8 cellular contexts compared by ENCODE assay signal in genomic region chr2:96527052-96527964, GRCh38. TPM values are rescaled to one million over a fixed set of nuclear protein-coding genes. Genes with fewer than 3 reads are reported as not detected.
DNase-seq lines count a peak whose midpoint lies in the region; ATAC-seq and TF ChIP-seq lines count a peak whose summit lies in the region.

No MANE protein-coding gene starts in this region.

- TF ChIP-seq POLR2A in GM15510 (IDR thresholded peaks at IDR 0.05; ENCODE audit: borderline replicate concordance, extremely low read depth, insufficient read length), result peak; percentile 39

- H3K4me1 Mint-ChIP-seq in IgD-negative memory B cell, result peaks cover 17 to 39% (median 28%) of the 10 kb centered on the region in 3 donors

- H3K9me3 Mint-ChIP-seq in IgD-negative memory B cell, result no peaks in the 10 kb centered on the region

- peak overlapping the region; percentile 81 to 93 (median 88) for H3K4me3 Mint-ChIP-seq in IgD-negative memory B cell

- peak overlapping the region in 2 of 3 donors; percentile 60 to 88 for H3K27ac Mint-ChIP-seq in IgD-negative memory B cell

- peak; percentile 29 for DNase-seq in activated effector memory CD4-positive, alpha-beta T cell treated with Interleukin-2 at 50 U/mL for 16 hours
- peak; percentile 49 for DNase-seq in hepatic stellate cell (ENCODE audit: low spot score)
- DNase-seq in stimulated activated CD4-positive, alpha-beta T cell treated with anti-CD3 and anti-CD28 coated beads, Interleukin-12 subunit alpha, Interleukin-12 subunit beta, amount 100 ng/mL, for 4 hours, result peak; percentile 66
- DNase-seq in NCI-H446 treated with DMSO at 0.1 percent for 48 hours (lab: John Stamatoyannopoulos, UW), result no peak
- DNase-seq in LoVo (ENCODE audit: low spot score), result no peak

- ATAC-seq in HG03135 (IDR thresholded peaks at IDR 0.05; ENCODE audit: unreplicated experiment), result no peak

- no peaks in the 10 kb centered on the region for H3K36me3 Mint-ChIP-seq in IgD-negative memory B cell

- peaks cover 13% of the 10 kb centered on the region for H3K27me3 Mint-ChIP-seq in IgD-negative memory B cell

RNA-seq across cellular contexts. Expression of gene ARID5A, which starts 9.2 kb away (rescaled TPM):
- 62.3 TPM for polyA plus RNA-seq in IgD-negative memory B cell

RNA-seq across cellular contexts. Expression of gene NEURL3, which starts 22.2 kb away (rescaled TPM):
- polyA plus RNA-seq in IgD-negative memory B cell, result not detected

Comparison
In these comparisons a context has a peak if more than half of its experiments do, and no peak if none do; other contexts are left out.
1. DNase-seq: peak in activated effector memory CD4-positive, alpha-beta T cell treated with Interleukin-2 at 50 U/mL for 16 hours (single experiment), hepatic stellate cell (single experiment) and stimulated activated CD4-positive, alpha-beta T cell treated with anti-CD3 and anti-CD28 coated beads, Interleukin-12 subunit alpha, Interleukin-12 subunit beta, amount 100 ng/mL, for 4 hours (single experiment); none in NCI-H446 treated with DMSO at 0.1 percent for 48 hours (single experiment) and LoVo (single experiment).